In the genomic region with DNA sequence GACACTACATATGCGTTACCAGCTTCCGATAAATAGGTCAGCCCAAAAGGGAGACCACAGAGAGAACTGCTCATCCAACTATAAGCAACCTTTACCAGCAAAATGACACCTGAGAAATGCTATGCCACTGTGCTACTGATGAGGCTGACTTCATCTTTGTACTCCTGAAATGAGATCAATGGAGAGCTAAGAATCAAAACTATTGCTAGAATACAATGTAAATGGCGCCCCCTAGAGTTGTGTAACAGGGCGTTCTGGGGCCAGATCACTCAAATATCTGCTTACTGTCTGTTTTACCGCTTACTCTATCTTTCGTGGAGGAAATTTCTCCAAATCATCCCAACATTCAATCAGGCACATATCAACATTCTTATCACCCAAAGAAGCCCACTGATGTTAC, we compare ENCODE assay signal across 8 cellular contexts. TPM values are rescaled to one million over a fixed set of nuclear protein-coding genes. Genes with fewer than 3 reads are reported as not detected.
DNase-seq lines count a peak whose midpoint lies in the region; ATAC-seq and TF ChIP-seq lines count a peak whose summit lies in the region.

No MANE protein-coding gene starts in this region.

- H3K27me3 Mint-ChIP-seq in GM23338 (ENCODE audit: insufficient read depth, low read depth, poor library complexity) (peaks cover 15% of the 10 kb centered on the region), mesothelial cell of epicardium (ENCODE audit: low read depth) (no peaks in the 10 kb centered on the region)

- ATAC-seq in GM23338 (no peak), left colon (no peak), GM18519 (IDR thresholded peaks at IDR 0.05; ENCODE audit: low FRiP score, unreplicated experiment) (no peak)

- no peak overlapping the region for H3K9ac ChIP-seq in OCI-LY3 (ENCODE audit: low read length)

- in situ Hi-C loops in astrocyte of the spinal cord (cut with HindIII; ENCODE audit: low sequenced_read_pairs) = no loop called here

- TF ChIP-seq CTCF in C4-2B (conservative IDR thresholded peaks at IDR 0.05) (peak; percentile 77), GM23338 (conservative IDR thresholded peaks at IDR 0.05; ENCODE audit: low read depth in 2 of 2) (peak; percentile 70 to 85), OCI-LY3 (IDR thresholded peaks at IDR 0.05; ENCODE audit: low read depth, low read length) (peak; percentile 75), astrocyte of the spinal cord (IDR thresholded peaks at IDR 0.05; ENCODE audit: low read depth, low read length) (peak; percentile 46), mesothelial cell of epicardium (IDR thresholded peaks at IDR 0.05; ENCODE audit: unreplicated experiment) (peak; percentile 31)

- no peak overlapping the region for H3K27ac Mint-ChIP-seq in GM23338
- H3K27ac Mint-ChIP-seq in mesothelial cell of epicardium = peak overlapping the region; percentile 30

- H3K9me3 Mint-ChIP-seq in GM23338 = no peaks in the 10 kb centered on the region
- H3K9me3 Mint-ChIP-seq in mesothelial cell of epicardium = no peaks in the 10 kb centered on the region

- no peak overlapping the region for H3K27ac ChIP-seq in C4-2B
- no peak overlapping the region for H3K27ac ChIP-seq in GM23338 (ENCODE audit: low read depth)
- no peak overlapping the region for H3K27ac ChIP-seq in OCI-LY3 (ENCODE audit: low read length)

- H3K4me1 ChIP-seq in GM23338 (ENCODE audit: insufficient read depth) = peaks cover 14% of the 10 kb centered on the region
- H3K4me1 ChIP-seq in OCI-LY3 (ENCODE audit: low read length) = peaks cover 17% of the 10 kb centered on the region

- H3K4me1 Mint-ChIP-seq in GM23338 (peaks cover 20% of the 10 kb centered on the region), mesothelial cell of epicardium (peaks cover 25% of the 10 kb centered on the region)

- H3K27me3 ChIP-seq in GM23338 (ENCODE audit: insufficient read depth) (no peaks in the 10 kb centered on the region), OCI-LY3 (ENCODE audit: low read depth, low read length) (no peaks in the 10 kb centered on the region)

- intact Hi-C loops in left colon (cut with DNase I, micrococcal nuclease) = no loop called here

- H3K36me3 Mint-ChIP-seq in GM23338 (ENCODE audit: low read depth) (peaks cover 13% of the 10 kb centered on the region), mesothelial cell of epicardium (peaks cover 8% of the 10 kb centered on the region)

- H3K4me2 ChIP-seq in GM23338 = no peak overlapping the region
- H3K4me2 ChIP-seq in OCI-LY3 (ENCODE audit: low read length) = no peak overlapping the region

- H3K79me2 ChIP-seq in GM23338 (replicated peaks; ENCODE audit: insufficient read depth) = peaks cover 91% of the 10 kb centered on the region
- H3K79me2 ChIP-seq in OCI-LY3 (ENCODE audit: low read length) = peaks cover 95% of the 10 kb centered on the region

- no peaks in the 10 kb centered on the region for H3K9me2 ChIP-seq in GM23338 (ENCODE audit: insufficient read depth)

- H3K4me3 Mint-ChIP-seq in GM23338 = no peak overlapping the region
- no peak overlapping the region for H3K4me3 Mint-ChIP-seq in mesothelial cell of epicardium

- no peaks in the 10 kb centered on the region for H3K9me3 ChIP-seq in OCI-LY3 (ENCODE audit: insufficient read depth, low read length)

- peaks cover 39% of the 10 kb centered on the region for H4K20me1 ChIP-seq in GM23338 (replicated peaks; ENCODE audit: insufficient read depth)
- H4K20me1 ChIP-seq in OCI-LY3 (ENCODE audit: insufficient read depth, low read length) = peaks cover 20% of the 10 kb centered on the region; the same call in 1 of the 2 replicates

- DNase-seq in GM23338 (ENCODE audit: low spot score) (peak; percentile 89), astrocyte of the spinal cord (ENCODE audit: low read depth, low spot score) (no peak), mesothelial cell of epicardium (ENCODE audit: low spot score in 2 of 2, unreplicated experiment in 2 of 2) (no peak), left colon (no peak), GDM1 (lab: John Stamatoyannopoulos, UW) (no peak)

- H3K36me3 ChIP-seq in GM23338 (ENCODE audit: insufficient read depth) = peaks cover under 1% of the 10 kb centered on the region
- peaks cover 25% of the 10 kb centered on the region for H3K36me3 ChIP-seq in OCI-LY3 (replicated peaks; ENCODE audit: low read depth, low read length)

- H3K4me3 ChIP-seq in GM23338 (no peak overlapping the region), OCI-LY3 (ENCODE audit: low read length) (no peak overlapping the region), astrocyte of the spinal cord (ENCODE audit: low read depth, low read length) (no peak overlapping the region)

- no peak overlapping the region for H2AFZ ChIP-seq in GM23338
- no peak overlapping the region for H2AFZ ChIP-seq in OCI-LY3 (ENCODE audit: low read depth, low read length)

- H3F3A ChIP-seq in GM23338 (replicated peaks; ENCODE audit: low read depth) = peaks cover 9% of the 10 kb centered on the region

TF ChIP-seq in GM23338, 12 proteins besides CTCF, POLR2A, EP300 and RAD21 (continues in another document):
- TF ChIP-seq ZNF114 (CRISPR knock-in tag; IDR thresholded peaks at IDR 0.05) = no peak
- no peak for TF ChIP-seq CREB1 (CRISPR knock-in tag; IDR thresholded peaks at IDR 0.05; ENCODE audit: low read depth)
- TF ChIP-seq NANOG (IDR thresholded peaks at IDR 0.05; ENCODE audit: borderline replicate concordance) = no peak
- TF ChIP-seq EZH2phosphoT487 (IDR thresholded peaks at IDR 0.05; ENCODE audit: unreplicated experiment) = no peak
- TF ChIP-seq JUNB (IDR thresholded peaks at IDR 0.05; ENCODE audit: unreplicated experiment) = no peak
- TF ChIP-seq POLR2AphosphoS5 (IDR thresholded peaks at IDR 0.05; ENCODE audit: low read depth) = no peak
- no peak for TF ChIP-seq EZH2 (IDR thresholded peaks at IDR 0.05; ENCODE audit: low read depth, unreplicated experiment)
- TF ChIP-seq STAT1 (IDR thresholded peaks at IDR 0.05; ENCODE audit: unreplicated experiment) = no peak
- no peak for TF ChIP-seq ZNF331 (CRISPR knock-in tag; IDR thresholded peaks at IDR 0.05; ENCODE audit: low read depth)

RNA-seq across cellular contexts. Expression of gene ZNF384, which starts 4.6 kb away (rescaled TPM):
- total RNA-seq in GM23338 (2014; rRNA removed; shearing (Covaris generic)) = 30.2 and 35.9 TPM in 2 replicates
- polyA plus RNA-seq in GM23338 (2016; fragmentation: Nextera tagmentation; extraction: Ambion mirVana) = 14.7 and 20.5 TPM in 2 replicates
- total RNA-seq in mesothelial cell of epicardium = 94.9 to 101 TPM (median 96.3 TPM) in 3 replicates
- 10 to 100 TPM; 47.8 to 51.4 TPM for total RNA-seq in left colon

RNA-seq across cellular contexts. Expression of gene PIANP, which starts 16.0 kb away (rescaled TPM):
- total RNA-seq in GM23338 (2014; rRNA removed; shearing (Covaris generic)) = 2.0 and 2.2 TPM in 2 replicates
- polyA plus RNA-seq in GM23338 (2016; fragmentation: Nextera tagmentation; extraction: Ambion mirVana) = 6.4 and 7.7 TPM in 2 replicates
- total RNA-seq in mesothelial cell of epicardium (3.7 to 6.0 TPM (median 3.9 TPM) in 3 replicates), left colon (under 1 TPM; 0.52 to 0.67 TPM)

RNA-seq across cellular contexts. Expression of gene ING4, which starts 21.7 kb away (rescaled TPM):
- total RNA-seq in GM23338 (2014; rRNA removed; shearing (Covaris generic)) = 22.0 and 27.7 TPM in 2 replicates
- 25.5 and 29.6 TPM in 2 replicates for polyA plus RNA-seq in GM23338 (2016; fragmentation: Nextera tagmentation; extraction: Ambion mirVana)
- total RNA-seq in mesothelial cell of epicardium = 63.5 to 69.0 TPM (median 64.2 TPM) in 3 replicates
- 10 to 100 TPM; 23.6 to 38.9 TPM for total RNA-seq in left colon

RNA-seq across cellular contexts. Expression of gene ACRBP, which starts 37.4 kb away (rescaled TPM):
- 2.2 TPM in 1 of 2 replicates, not detected in the other for total RNA-seq in GM23338 (2014; rRNA removed; shearing (Covaris generic))
- 0.70 TPM in 1 of 2 replicates, not detected in the other for polyA plus RNA-seq in GM23338 (2016; fragmentation: Nextera tagmentation; extraction: Ambion mirVana)
- total RNA-seq in mesothelial cell of epicardium = 2.7 to 3.7 TPM (median 3.5 TPM) in 3 replicates
- total RNA-seq in left colon = 1 to 10 TPM; 2.9 to 3.4 TPM

RNA-seq across cellular contexts. Expression of gene COPS7A, which starts 39.2 kb away (rescaled TPM):
- total RNA-seq in GM23338 (2014; rRNA removed; shearing (Covaris generic)) = 51.9 and 53.9 TPM in 2 replicates
- polyA plus RNA-seq in GM23338 (2016; fragmentation: Nextera tagmentation; extraction: Ambion mirVana) = 36.9 and 37.7 TPM in 2 replicates
- 34.1 to 37.6 TPM (median 34.8 TPM) in 3 replicates for total RNA-seq in mesothelial cell of epicardium
- total RNA-seq in left colon = 10 to 100 TPM; 37.2 to 40.8 TPM
